21 cellular contexts compared by ENCODE assay signal in the genomic region with DNA sequence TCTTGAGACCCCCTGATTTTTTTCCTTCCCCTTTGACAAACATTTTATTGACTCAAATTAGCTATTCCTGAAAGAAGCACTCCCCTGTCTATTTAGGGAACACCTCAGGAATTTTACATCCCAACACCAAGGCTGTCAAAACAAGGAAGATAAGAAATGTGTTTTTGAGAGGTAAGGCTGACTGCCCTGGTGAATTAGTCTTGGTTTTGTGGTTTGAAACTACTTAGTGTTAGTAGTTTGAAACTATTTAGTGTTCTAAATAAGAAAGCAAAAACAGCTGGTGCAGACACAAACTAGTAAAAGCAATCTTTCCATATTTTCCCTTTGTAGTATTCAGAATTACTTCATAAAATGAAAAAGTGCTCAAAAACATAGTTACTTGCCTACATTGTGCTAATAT.
A peak's percentile ranks its signal among the peaks of the same experiment; 100 is the strongest.
DNase-seq lines count a peak whose midpoint lies in the region; ATAC-seq and TF ChIP-seq lines count a peak whose summit lies in the region.
"Had no signal": no experiment of that assay in that cellular context is flagged by ENCODE, and none has a peak within 500 bp of the region (broad histone marks: within the 10 kb centered on the region; RNA-seq: fewer than 3 reads in every experiment).

No MANE protein-coding gene starts in this region.

- peak; percentile 55 for ATAC-seq in GM21390 (IDR thresholded peaks at IDR 0.05; ENCODE audit: unreplicated experiment)
- ATAC-seq in activated naive CD4-positive, alpha-beta T cell treated with anti-CD3 and anti-CD28 coated beads, Interleukin-2, amount 50 U/mL, for 72 hours: no peak
- no peak for ATAC-seq in activated T-helper 17 cell treated with anti-CD3 and anti-CD28 coated beads, Interleukin-2, amount 50 U/mL, for 72 hours (replicated peaks)
- ATAC-seq: Right ventricle myocardium inferior, SK-N-SH treated with all-trans-retinoic acid at 6 μM for 48 hours had no signal

- no peak overlapping the region for H3K4me3 Mint-ChIP-seq in activated T-helper 17 cell treated with anti-CD3 and anti-CD28 coated beads, Interleukin-2, amount 50 U/mL, for 72 hours
- H3K4me3 Mint-ChIP-seq: CD4-positive, alpha-beta T cell had no signal

- peaks cover 19% of the 10 kb centered on the region for H3K27me3 Mint-ChIP-seq in activated T-helper 17 cell treated with anti-CD3 and anti-CD28 coated beads, Interleukin-2, amount 50 U/mL, for 72 hours

- TF ChIP-seq CTCF in GM12865 (IDR thresholded peaks at IDR 0.05; ENCODE audit: insufficient read depth, low read depth, low read length, missing control alignments): no peak

- peaks cover 7 to 21% of the 10 kb centered on the region in 2 donors for H3K9me3 Mint-ChIP-seq in activated naive CD4-positive, alpha-beta T cell treated with anti-CD3 and anti-CD28 coated beads, Interleukin-2, amount 50 U/mL, for 72 hours
- peaks cover 19% of the 10 kb centered on the region for H3K9me3 Mint-ChIP-seq in activated T-helper 17 cell treated with anti-CD3 and anti-CD28 coated beads, Interleukin-2, amount 50 U/mL, for 72 hours

- no peak overlapping the region for H3K27ac Mint-ChIP-seq in activated naive CD4-positive, alpha-beta T cell treated with anti-CD3 and anti-CD28 coated beads, Interleukin-2, amount 50 U/mL, for 72 hours
- H3K27ac Mint-ChIP-seq in activated T-helper 17 cell treated with anti-CD3 and anti-CD28 coated beads, Interleukin-2, amount 50 U/mL, for 72 hours: no peak overlapping the region
- H3K27ac Mint-ChIP-seq: CD4-positive, alpha-beta T cell had no signal

- H3K4me3 ChIP-seq in GM12865 (ENCODE audit: low read depth, low read length): no peak overlapping the region
- H3K4me3 ChIP-seq: BLaER1, PC-9, SJCRH30 had no signal

- H3K4me1 Mint-ChIP-seq in activated T-helper 17 cell treated with anti-CD3 and anti-CD28 coated beads, Interleukin-2, amount 50 U/mL, for 72 hours: no peaks in the 10 kb centered on the region

- peaks cover 6 to 17% of the 10 kb centered on the region in 2 donors for H3K36me3 Mint-ChIP-seq in activated naive CD4-positive, alpha-beta T cell treated with anti-CD3 and anti-CD28 coated beads, Interleukin-2, amount 50 U/mL, for 72 hours
- H3K36me3 Mint-ChIP-seq in activated T-helper 17 cell treated with anti-CD3 and anti-CD28 coated beads, Interleukin-2, amount 50 U/mL, for 72 hours (ENCODE audit: low read depth): no peaks in the 10 kb centered on the region

- DNase-seq in GM12865 (ENCODE audit: low read depth): peak; percentile 21
- DNase-seq in NCI-H226: peak; percentile 28
- peak; percentile 38 for DNase-seq in myocyte (ENCODE audit: low read depth)
- DNase-seq in activated naive CD4-positive, alpha-beta T cell treated with anti-CD3 and anti-CD28 coated beads, Interleukin-2, amount 50 U/mL, for 72 hours (ENCODE audit: low spot score in 2 of 2): no peak
- no peak for DNase-seq in epidermal melanocyte (ENCODE audit: insufficient read length, low spot score)
- DNase-seq: CD4-positive, alpha-beta T cell; DMS53; NCI-H1092 treated with DMSO at 0.1 percent for 48 hours; NCI-H1436; NCI-H187; NCI-H2081 treated with DMSO at 0.1 percent for 48 hours; NCI-H446; NCI-H524 treated with DMSO at 0.1 percent for 48 hours; NCI-H774; PC-9; SJCRH30 had no signal

Comparison
In these comparisons a context has a peak if more than half of its experiments do, and no peak if none do; other contexts are left out.
1. DNase-seq: peak in GM12865 (single experiment), NCI-H226 (single experiment) and myocyte (single experiment); none in activated naive CD4-positive, alpha-beta T cell treated with anti-CD3 and anti-CD28 coated beads, Interleukin-2, amount 50 U/mL, for 72 hours (0 of 2) and epidermal melanocyte (single experiment).